ENCODE assay signal across 24 cellular contexts in genomic region chr6:41799517-41799916, GRCh38. TPM values are rescaled to one million over a fixed set of nuclear protein-coding genes. Genes with fewer than 3 reads are reported as not detected.
"Had no signal": no experiment of that assay in that cellular context is flagged by ENCODE, and none has a peak within 500 bp of the region (broad histone marks: within the 10 kb centered on the region; RNA-seq: fewer than 3 reads in every experiment).

No MANE protein-coding gene starts in this region.

- H3K4me1 ChIP-seq: SJCRH30 had no signal

- H3K4me3 Mint-ChIP-seq: IgD-negative memory B cell had no signal

- DNase-seq: Kasumi-1; MM.1S; NCI-H1092 treated with DMSO at 0.1 percent for 48 hours; NCI-H1436; NCI-H2029; NCI-H2081 treated with DMSO at 0.1 percent for 48 hours; NCI-H2227 treated with DMSO at 0.1 percent for 48 hours; NCI-H524; NCI-H526 treated with DMSO at 0.1 percent for 48 hours; NCI-H748 treated with DMSO at 0.1 percent for 48 hours; NK-92 treated with Interleukin-12 subunit alpha and Interleukin-12 subunit beta, amount 100 ng/mL, for 24 hours; PC-3; SHP77 treated with DMSO at 0.1 percent for 48 hours; SJCRH30 had no signal

- H3K4me3 ChIP-seq: K562, SJCRH30 had no signal

- H3K9me3 ChIP-seq: SJCRH30 had no signal

- H3K9me3 Mint-ChIP-seq: IgD-negative memory B cell had no signal

- H3K9ac ChIP-seq: KMS-11 had no signal

- H3K27me3 ChIP-seq: SJCRH30 had no signal

- ATAC-seq: K562, Panc1, PC-3, SK-N-SH treated with all-trans-retinoic acid at 6 μM for 48 hours had no signal

- H3K27ac ChIP-seq: HL-60, KMS-11, RWPE1, SJCRH30 had no signal

- H3K27me3 Mint-ChIP-seq: IgD-negative memory B cell had no signal

RNA-seq across cellular contexts. Expression of gene PRICKLE4, which starts 18.9 kb away (rescaled TPM):
- polyA plus RNA-seq: IgD-negative memory B cell had no signal

RNA-seq across cellular contexts. Expression of gene PGC, which starts 52.3 kb away (rescaled TPM):
- total RNA-seq: M059J, NCI-H460, OCI-LY7, PC-3, SJCRH30 had no signal
- polyA plus RNA-seq: IgD-negative memory B cell had no signal
